ENCODE assay signal across 8 cellular contexts in the genomic region with DNA sequence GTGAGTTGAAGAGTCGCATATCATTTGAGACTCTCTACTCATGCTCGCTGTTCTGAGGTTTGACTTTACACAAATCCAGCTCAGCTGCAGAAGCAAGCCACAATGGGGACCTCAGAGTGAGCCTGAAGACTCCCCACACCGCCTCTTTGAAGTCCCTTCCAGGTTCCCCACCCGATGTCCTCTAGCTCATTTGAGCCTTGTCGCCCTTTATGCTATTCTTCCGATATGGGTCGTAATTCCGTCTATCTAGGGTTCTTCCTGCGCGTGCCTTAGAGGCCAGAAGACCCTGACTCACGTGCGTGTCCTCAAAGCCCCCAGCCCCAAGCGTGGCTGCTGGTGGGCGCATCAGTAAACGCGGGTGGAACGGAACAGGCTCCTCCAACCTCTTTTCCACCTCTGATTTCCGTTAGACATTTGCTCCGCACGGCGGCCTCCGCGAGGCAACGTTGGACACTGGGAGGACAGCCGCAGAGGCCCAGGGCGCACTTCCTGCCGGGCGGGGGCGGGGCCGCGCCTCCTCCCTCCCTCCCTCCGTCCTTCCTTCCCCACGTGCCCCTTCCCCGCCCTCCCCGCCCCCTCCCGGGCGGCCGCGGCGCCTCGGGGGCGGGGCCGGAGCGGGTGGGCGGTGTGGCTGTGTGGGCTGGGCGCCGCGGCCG. TPM values are rescaled to one million over a fixed set of nuclear protein-coding genes. Genes with fewer than 3 reads are reported as not detected.
DNase-seq lines count a peak whose midpoint lies in the region; ATAC-seq and TF ChIP-seq lines count a peak whose summit lies in the region.

Gene SNX30 (plus strand): TSS at position 650 of the 656 bp plus-strand sequence. CDS start 242 bp downstream, outside the sequence.

- H3K36me3 ChIP-seq in iPS DF 6.9 (ENCODE audit: control insufficient read depth, insufficient read depth, low read length), result no peaks in the 10 kb centered on the region
- no peaks in the 10 kb centered on the region for H3K36me3 ChIP-seq in gastrocnemius medialis

- H3K27ac ChIP-seq in iPS DF 6.9 (ENCODE audit: low read length) (no peak within 1 kb of the TSS), gastrocnemius medialis (peak within 1 kb of the TSS; percentile 75 to 83 (median 80))

- H3K9me3 ChIP-seq in iPS DF 6.9 (ENCODE audit: control insufficient read depth, insufficient read depth, low read length), result no peaks in the 10 kb centered on the region
- H3K9me3 ChIP-seq in gastrocnemius medialis, result no peaks in the 10 kb centered on the region

- H3K4me1 Mint-ChIP-seq in brain, result peaks cover 49% of the 10 kb centered on the region

- H3K9me3 Mint-ChIP-seq in brain, result peaks cover 0 to 2% (median 0%) of the 10 kb centered on the region in 5 experiments

- peak within 1 kb of the TSS; percentile 90 to 98 (median 95) for H3K27ac Mint-ChIP-seq in brain

- no peaks in the 10 kb centered on the region for H3K27me3 ChIP-seq in iPS DF 6.9 (ENCODE audit: control insufficient read depth, insufficient read depth, low read length)
- H3K27me3 ChIP-seq in gastrocnemius medialis, result no peaks in the 10 kb centered on the region

- intact Hi-C loops in gastrocnemius medialis (cut with DNase I; ENCODE audit: low total_unique reads), result loop anchor here (1.0 to 10.0 kb wide), 2 partner anchors 32 to 1115 kb away; partner anchors contain the start of genes DNAJC25 and INIP

- H3K4me3 ChIP-seq in iPS DF 6.9 (ENCODE audit: low read length) (peak within 1 kb of the TSS; percentile 79), gastrocnemius medialis (peak within 1 kb of the TSS; percentile 73 to 95 (median 80))

- peaks cover 11% of the 10 kb centered on the region for H3K27me3 Mint-ChIP-seq in brain

- H3K4me3 Mint-ChIP-seq in brain, result peak within 1 kb of the TSS; percentile 91 to 98 (median 95)

- no peaks in the 10 kb centered on the region for H3K36me3 Mint-ChIP-seq in brain

- TF ChIP-seq CTCF in brain (conservative IDR thresholded peaks at IDR 0.05) (no peak), gastrocnemius medialis (IDR thresholded peaks at IDR 0.05 in 4 of 5, conservative IDR thresholded peaks at IDR 0.05 in 1 of 5) (peak in 1 of 5 experiments; percentile 20)

- ATAC-seq in HG02885 (IDR thresholded peaks at IDR 0.05; ENCODE audit: poor library complexity, unreplicated experiment), result peak; percentile 75
- ATAC-seq in gastrocnemius medialis, result peak; percentile 91 to 93

- in situ Hi-C loops in gastrocnemius medialis (cut with MboI; ENCODE audit: low sequenced_read_pairs in 4 of 4), result no loop called here

- DNase-seq in NCI-H187 (lab: John Stamatoyannopoulos, UW) (peak; percentile 26 to 78), NCI-H187 treated with DMSO at 0.1 percent for 48 hours (lab: John Stamatoyannopoulos, UW) (no peak), NCI-H2029 (lab: John Stamatoyannopoulos, UW) (peak; percentile 82), UCSD-AML1 (lab: John Stamatoyannopoulos, UW; ENCODE audit: unreplicated experiment) (peak; percentile 94), iPS DF 6.9 (ENCODE audit: low read depth, low spot score) (peak; percentile 63), gastrocnemius medialis (peak; percentile 81 to 89)

- peak; percentile 44 to 48 for TF ChIP-seq POLR2A in gastrocnemius medialis (IDR thresholded peaks at IDR 0.05)

- peaks cover 4% of the 10 kb centered on the region; the same call in 1 of the 2 replicates for H3K4me1 ChIP-seq in iPS DF 6.9 (ENCODE audit: control insufficient read depth, insufficient read depth, low read length)
- peaks cover 7 to 13% of the 10 kb centered on the region in 2 donors for H3K4me1 ChIP-seq in gastrocnemius medialis

- no CpG with 5 or more reads among the region's 49 CpGs for WGBS in iPS DF 6.9 (ENCODE audit: insufficient coverage, insufficient read length)

RNA-seq across cellular contexts. Expression of gene SNX30, which starts in this region (rescaled TPM):
- polyA plus RNA-seq in brain (ENCODE audit: insufficient read depth, low read depth, low replicate concordance), result 13.2 TPM
- 1 to 10 TPM; 2.3 to 6.1 (median 3.9) TPM for total RNA-seq in gastrocnemius medialis
